In genomic region chr5:98339141-98339848, GRCh38 we compare ENCODE assay signal across 14 cellular contexts.
"Had no signal": no experiment of that assay in that cellular context is flagged by ENCODE, and none has a peak within 500 bp of the region (broad histone marks: within the 10 kb centered on the region; RNA-seq: fewer than 3 reads in every experiment).

No MANE protein-coding gene starts in this region.

- H3K27ac ChIP-seq: coronary artery, heart right ventricle had no signal

- H3K4me3 ChIP-seq: coronary artery, heart right ventricle had no signal

- H3K4me3 Mint-ChIP-seq: endodermal cell; natural killer cell treated with Interleukin-12 subunit alpha and Interleukin-12 subunit beta and Interleukin-15 and Interleukin-18, amount 100 ng/mL, for 72 hours had no signal

- ATAC-seq: heart right ventricle; natural killer cell treated with Interleukin-12 subunit alpha and Interleukin-12 subunit beta and Interleukin-15 and Interleukin-18, amount 100 ng/mL, for 72 hours had no signal

- H3K36me3 Mint-ChIP-seq: natural killer cell treated with Interleukin-12 subunit alpha and Interleukin-12 subunit beta and Interleukin-15 and Interleukin-18, amount 100 ng/mL, for 72 hours had no signal

- H3K4me1 Mint-ChIP-seq: endodermal cell had no signal

- H3K4me1 ChIP-seq: heart right ventricle had no signal

- DNase-seq: effector CD4-positive, alpha-beta T cell; endodermal cell; erythroblast; foreskin melanocyte; heart right ventricle; hypothalamus; kidney glomerular epithelial cell; midbrain; small intestine; stimulated activated CD4-positive, alpha-beta T cell treated with anti-CD3 and anti-CD28 coated beads, Interleukin-2, amount 100 ng/mL, for 48 hours; stimulated activated naive CD4-positive, alpha-beta T cell treated with Interleukin-2 at 50 U/mL for 16 hours; trophoblast cell had no signal

- H3K36me3 ChIP-seq: heart right ventricle had no signal

- H3K27me3 ChIP-seq: heart right ventricle had no signal

- H3K27me3 Mint-ChIP-seq: natural killer cell treated with Interleukin-12 subunit alpha and Interleukin-12 subunit beta and Interleukin-15 and Interleukin-18, amount 100 ng/mL, for 72 hours had no signal

- H3K27ac Mint-ChIP-seq: endodermal cell; natural killer cell treated with Interleukin-12 subunit alpha and Interleukin-12 subunit beta and Interleukin-15 and Interleukin-18, amount 100 ng/mL, for 72 hours had no signal
